Comparison of ENCODE assay signal across 8 cellular contexts in the genomic region with DNA sequence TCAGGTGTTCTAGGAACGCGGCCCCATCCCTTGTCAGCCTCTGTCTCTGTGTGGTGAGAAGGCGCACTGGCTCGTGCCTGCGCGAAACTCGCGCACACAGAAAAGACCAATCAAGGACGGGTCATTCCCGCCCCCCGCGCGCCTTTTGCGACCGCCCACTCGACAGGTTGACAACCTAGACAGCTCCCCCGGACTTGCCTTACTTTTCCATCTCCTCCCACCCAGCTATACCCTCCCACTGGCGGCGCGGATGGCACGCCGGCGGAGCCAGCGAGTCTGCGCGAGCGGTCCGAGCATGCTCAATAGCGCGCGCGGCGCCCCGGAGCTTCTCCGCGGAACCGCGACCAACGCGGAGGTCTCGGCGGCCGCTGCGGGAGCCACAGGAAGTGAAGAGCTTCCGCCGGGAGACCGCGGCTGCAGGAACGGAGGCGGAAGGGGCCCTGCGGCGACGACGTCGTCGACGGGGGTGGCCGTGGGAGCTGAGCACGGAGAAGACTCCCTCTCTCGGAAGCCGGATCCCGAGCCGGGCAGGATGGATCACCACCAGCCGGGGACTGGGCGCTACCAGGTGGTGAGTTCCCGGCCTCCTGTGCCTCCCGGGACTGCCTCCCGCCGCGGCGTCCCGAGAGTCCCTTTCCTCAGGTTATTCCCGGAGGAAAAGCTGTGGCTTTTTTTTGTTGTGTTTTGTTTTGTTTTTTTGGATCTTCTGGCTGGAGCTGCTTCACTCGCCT.
DNase-seq lines count a peak whose midpoint lies in the region; ATAC-seq lines count a peak whose summit lies in the region.

A gene with protein sequence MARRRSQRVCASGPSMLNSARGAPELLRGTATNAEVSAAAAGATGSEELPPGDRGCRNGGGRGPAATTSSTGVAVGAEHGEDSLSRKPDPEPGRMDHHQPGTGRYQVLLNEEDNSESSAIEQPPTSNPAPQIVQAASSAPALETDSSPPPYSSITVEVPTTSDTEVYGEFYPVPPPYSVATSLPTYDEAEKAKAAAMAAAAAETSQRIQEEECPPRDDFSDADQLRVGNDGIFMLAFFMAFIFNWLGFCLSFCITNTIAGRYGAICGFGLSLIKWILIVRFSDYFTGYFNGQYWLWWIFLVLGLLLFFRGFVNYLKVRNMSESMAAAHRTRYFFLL (plus strand): TSS at position 202 of the 731 bp plus-strand sequence. CDS start 49 bp downstream, at position 251.

- peaks cover 43% of the 10 kb centered on the region for H3K4me1 Mint-ChIP-seq in central memory CD8-positive, alpha-beta T cell

- peak within 1 kb of the TSS; percentile 86 for H3K4me3 Mint-ChIP-seq in central memory CD8-positive, alpha-beta T cell

- peak within 1 kb of the TSS; percentile 76 for H3K27ac Mint-ChIP-seq in central memory CD8-positive, alpha-beta T cell (ENCODE audit: low read depth)

- peaks cover 13% of the 10 kb centered on the region for H3K36me3 Mint-ChIP-seq in central memory CD8-positive, alpha-beta T cell (ENCODE audit: insufficient read depth)

- H3K27me3 Mint-ChIP-seq in central memory CD8-positive, alpha-beta T cell = no peaks in the 10 kb centered on the region

- peak; percentile 90 for DNase-seq in ACHN
- peak; percentile 78 for DNase-seq in NCI-H226
- peak; percentile 72 to 79 for DNase-seq in central memory CD8-positive, alpha-beta T cell (ENCODE audit: low spot score in 2 of 2)
- peak; percentile 98 for DNase-seq in islet precursor cell
- peak; percentile 81 to 90 (median 87) for DNase-seq in stimulated activated CD4-positive, alpha-beta T cell treated with anti-CD3 and anti-CD28 coated beads, Interleukin-12 subunit alpha, Interleukin-12 subunit beta, amount 100 ng/mL, for 48 hours (ENCODE audit: low read depth in 2 of 3, low spot score in 1 of 3)

- no peaks in the 10 kb centered on the region for H3K9me3 Mint-ChIP-seq in central memory CD8-positive, alpha-beta T cell

- ATAC-seq in GM18909 (IDR thresholded peaks at IDR 0.05; ENCODE audit: poor library complexity, unreplicated experiment) = peak; percentile 89
- ATAC-seq in HG03159 (IDR thresholded peaks at IDR 0.05; ENCODE audit: unreplicated experiment) = peak; percentile 74
- peak; percentile 75 to 78 for ATAC-seq in activated CD4-positive, CD25-positive, alpha-beta regulatory T cell treated with anti-CD3 and anti-CD28 coated beads, Interleukin-2, amount 50 U/mL, for 24 hours
- ATAC-seq in central memory CD8-positive, alpha-beta T cell (replicated peaks; ENCODE audit: extremely low read depth, poor library complexity, severe bottlenecking) = peak; percentile 71

- in situ Hi-C loops in ACHN (cut with HindIII; ENCODE audit: low pct_ligation_motif_present, low pct_unique_long_range_greater_than_20kb, low sequenced_read_pairs) = no loop called here

Comparison
In these comparisons a context has a peak if more than half of its experiments do, and no peak if none do; other contexts are left out.
1. Peak in every context shown above with its lines: DNase-seq and ATAC-seq.